In the genomic region with DNA sequence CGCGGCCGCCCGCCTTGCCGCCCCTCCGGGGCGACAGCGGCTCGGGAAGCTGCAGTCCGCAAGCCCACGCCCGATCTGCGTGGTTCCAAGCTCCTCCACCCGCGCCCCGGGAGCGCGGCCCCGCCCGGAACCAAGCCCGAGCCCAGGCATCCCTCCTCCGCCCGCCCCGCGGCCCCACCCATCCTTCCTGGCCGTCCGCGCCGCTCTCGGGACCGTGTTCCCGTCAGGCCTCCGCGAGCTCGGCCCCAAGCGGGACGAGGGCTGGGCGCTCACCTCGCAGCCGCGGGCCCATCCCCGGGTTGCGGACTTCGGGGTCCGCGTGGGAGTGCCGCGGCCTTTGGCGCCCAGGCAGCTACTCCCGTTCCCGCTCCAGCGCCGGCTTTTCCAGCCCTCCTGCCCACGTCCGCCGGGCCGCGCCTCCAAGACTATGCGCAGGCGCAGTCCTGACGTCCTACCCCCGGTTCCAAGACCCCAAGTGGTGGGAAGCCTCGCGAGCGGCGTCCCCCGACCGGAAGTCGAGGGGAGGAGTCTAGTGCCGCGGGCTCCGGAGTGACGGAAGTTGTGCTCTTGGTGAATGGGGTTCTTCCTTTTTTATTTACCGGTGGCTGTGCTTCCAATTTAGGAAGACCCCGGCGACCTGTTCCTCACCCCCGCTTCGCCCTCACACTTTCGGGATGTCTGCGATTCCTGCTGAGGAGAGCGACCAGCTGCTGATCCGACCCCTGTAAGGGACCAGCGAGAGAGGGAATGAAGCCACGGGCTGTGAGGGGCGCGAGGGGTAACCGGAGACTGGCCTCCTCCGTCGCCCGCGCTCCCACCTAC, we compare ENCODE assay signal across 1 cellular context.
A peak's percentile ranks its signal among the peaks of the same experiment; 100 is the strongest.
TF ChIP-seq lines count a peak whose summit lies in the region.

CPSF3 (plus strand) TSS at position 555 of the 822 bp plus-strand sequence; CDS start at position 675, 120 bp downstream.
ITGB1BP1 (minus strand) TSS at position 429 of the 822 bp plus-strand sequence. CDS start 4,831 bp downstream, outside the sequence.

TF ChIP-seq in HepG2, 621 proteins besides CTCF, POLR2A, EP300 and RAD21 (continued from another document and continues in another):
- TF ChIP-seq CSRNP2 (CRISPR knock-in tag; conservative IDR thresholded peaks at IDR 0.05; ENCODE audit: low read depth) (peak; percentile 87; the same call in 1 of the 2 replicates), TRIM22 (IDR thresholded peaks at IDR 0.05) (no peak), PITX1 (CRISPR knock-in tag; IDR thresholded peaks at IDR 0.05) (no peak; the same call in 1 of the 2 replicates), TAF15 (IDR thresholded peaks at IDR 0.05; ENCODE audit: low read depth, low read length, poor library complexity, severe bottlenecking) (no peak), DMAP1 (CRISPR knock-in tag; IDR thresholded peaks at IDR 0.05) (peak; percentile 92), ESRRA (CRISPR knock-in tag; IDR thresholded peaks at IDR 0.05; ENCODE audit: low read depth) (peak; percentile 79), TFDP1 (CRISPR knock-in tag; IDR thresholded peaks at IDR 0.05; ENCODE audit: borderline replicate concordance) (peak; percentile 86), THRA (CRISPR knock-in tag; IDR thresholded peaks at IDR 0.05; ENCODE audit: borderline replicate concordance) (0 out of 2 replicates have a peak, but pooled peaks have one; percentile 8), ZNF17 (CRISPR knock-in tag; IDR thresholded peaks at IDR 0.05) (no peak), NFYC (CRISPR knock-in tag; IDR thresholded peaks at IDR 0.05) (peak; percentile 47), NFATC3 (CRISPR knock-in tag; IDR thresholded peaks at IDR 0.05) (peak; percentile 94), HNRNPH1 (optimal IDR thresholded peaks at IDR 0.05; ENCODE audit: low read depth, low read length) (no peak), FOXC1 (CRISPR knock-in tag; IDR thresholded peaks at IDR 0.05; ENCODE audit: borderline replicate concordance) (peak; percentile 87; the same call in 1 of the 2 replicates), NRL (CRISPR knock-in tag; IDR thresholded peaks at IDR 0.05; ENCODE audit: borderline replicate concordance) (peak; percentile 17; the same call in 1 of the 2 replicates), NFKBIZ (CRISPR knock-in tag; IDR thresholded peaks at IDR 0.05) (peak; percentile 67; the same call in 1 of the 2 replicates), ZMYM2 (CRISPR knock-in tag; IDR thresholded peaks at IDR 0.05) (no peak), ZNF383 (CRISPR knock-in tag; IDR thresholded peaks at IDR 0.05; ENCODE audit: borderline replicate concordance) (no peak), BRD4 (CRISPR knock-in tag; IDR thresholded peaks at IDR 0.05) (peak; percentile 27; the same call in 1 of the 2 replicates), CREB1 (IDR thresholded peaks at IDR 0.05) (peak; percentile 78), CREB1 (CRISPR knock-in tag; IDR thresholded peaks at IDR 0.05) (peak; percentile 60; the same call in 1 of the 2 replicates), CBFB (CRISPR knock-in tag; IDR thresholded peaks at IDR 0.05) (peak; percentile 85), TEAD2 (CRISPR knock-in tag; IDR thresholded peaks at IDR 0.05) (no peak), XBP1 (CRISPR knock-in tag; IDR thresholded peaks at IDR 0.05) (no peak), REPIN1 (CRISPR knock-in tag; IDR thresholded peaks at IDR 0.05; ENCODE audit: borderline replicate concordance, low read depth) (peak; percentile 76; the same call in 1 of the 2 replicates), ZBTB39 (CRISPR knock-in tag; IDR thresholded peaks at IDR 0.05) (no peak; the same call in 1 of the 2 replicates), KLF9 (CRISPR knock-in tag; IDR thresholded peaks at IDR 0.05; ENCODE audit: low read depth) (no peak)
- TF ChIP-seq, protein P1, sequence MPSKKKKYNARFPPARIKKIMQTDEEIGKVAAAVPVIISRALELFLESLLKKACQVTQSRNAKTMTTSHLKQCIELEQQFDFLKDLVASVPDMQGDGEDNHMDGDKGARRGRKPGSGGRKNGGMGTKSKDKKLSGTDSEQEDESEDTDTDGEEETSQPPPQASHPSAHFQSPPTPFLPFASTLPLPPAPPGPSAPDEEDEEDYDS (CRISPR knock-in tag; IDR thresholded peaks at IDR 0.05) = peak; percentile 74
- TF ChIP-seq, protein P2, sequence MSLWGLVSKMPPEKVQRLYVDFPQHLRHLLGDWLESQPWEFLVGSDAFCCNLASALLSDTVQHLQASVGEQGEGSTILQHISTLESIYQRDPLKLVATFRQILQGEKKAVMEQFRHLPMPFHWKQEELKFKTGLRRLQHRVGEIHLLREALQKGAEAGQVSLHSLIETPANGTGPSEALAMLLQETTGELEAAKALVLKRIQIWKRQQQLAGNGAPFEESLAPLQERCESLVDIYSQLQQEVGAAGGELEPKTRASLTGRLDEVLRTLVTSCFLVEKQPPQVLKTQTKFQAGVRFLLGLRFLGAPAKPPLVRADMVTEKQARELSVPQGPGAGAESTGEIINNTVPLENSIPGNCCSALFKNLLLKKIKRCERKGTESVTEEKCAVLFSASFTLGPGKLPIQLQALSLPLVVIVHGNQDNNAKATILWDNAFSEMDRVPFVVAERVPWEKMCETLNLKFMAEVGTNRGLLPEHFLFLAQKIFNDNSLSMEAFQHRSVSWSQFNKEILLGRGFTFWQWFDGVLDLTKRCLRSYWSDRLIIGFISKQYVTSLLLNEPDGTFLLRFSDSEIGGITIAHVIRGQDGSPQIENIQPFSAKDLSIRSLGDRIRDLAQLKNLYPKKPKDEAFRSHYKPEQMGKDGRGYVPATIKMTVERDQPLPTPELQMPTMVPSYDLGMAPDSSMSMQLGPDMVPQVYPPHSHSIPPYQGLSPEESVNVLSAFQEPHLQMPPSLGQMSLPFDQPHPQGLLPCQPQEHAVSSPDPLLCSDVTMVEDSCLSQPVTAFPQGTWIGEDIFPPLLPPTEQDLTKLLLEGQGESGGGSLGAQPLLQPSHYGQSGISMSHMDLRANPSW (CRISPR knock-in tag; IDR thresholded peaks at IDR 0.05; ENCODE audit: borderline replicate concordance) = peak; percentile 34; the same call in 1 of the 2 replicates
- TF ChIP-seq, protein P3, sequence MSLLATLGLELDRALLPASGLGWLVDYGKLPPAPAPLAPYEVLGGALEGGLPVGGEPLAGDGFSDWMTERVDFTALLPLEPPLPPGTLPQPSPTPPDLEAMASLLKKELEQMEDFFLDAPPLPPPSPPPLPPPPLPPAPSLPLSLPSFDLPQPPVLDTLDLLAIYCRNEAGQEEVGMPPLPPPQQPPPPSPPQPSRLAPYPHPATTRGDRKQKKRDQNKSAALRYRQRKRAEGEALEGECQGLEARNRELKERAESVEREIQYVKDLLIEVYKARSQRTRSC (CRISPR knock-in tag; IDR thresholded peaks at IDR 0.05; ENCODE audit: low read depth) = no peak; the same call in 1 of the 2 replicates
- TF ChIP-seq, protein P4, sequence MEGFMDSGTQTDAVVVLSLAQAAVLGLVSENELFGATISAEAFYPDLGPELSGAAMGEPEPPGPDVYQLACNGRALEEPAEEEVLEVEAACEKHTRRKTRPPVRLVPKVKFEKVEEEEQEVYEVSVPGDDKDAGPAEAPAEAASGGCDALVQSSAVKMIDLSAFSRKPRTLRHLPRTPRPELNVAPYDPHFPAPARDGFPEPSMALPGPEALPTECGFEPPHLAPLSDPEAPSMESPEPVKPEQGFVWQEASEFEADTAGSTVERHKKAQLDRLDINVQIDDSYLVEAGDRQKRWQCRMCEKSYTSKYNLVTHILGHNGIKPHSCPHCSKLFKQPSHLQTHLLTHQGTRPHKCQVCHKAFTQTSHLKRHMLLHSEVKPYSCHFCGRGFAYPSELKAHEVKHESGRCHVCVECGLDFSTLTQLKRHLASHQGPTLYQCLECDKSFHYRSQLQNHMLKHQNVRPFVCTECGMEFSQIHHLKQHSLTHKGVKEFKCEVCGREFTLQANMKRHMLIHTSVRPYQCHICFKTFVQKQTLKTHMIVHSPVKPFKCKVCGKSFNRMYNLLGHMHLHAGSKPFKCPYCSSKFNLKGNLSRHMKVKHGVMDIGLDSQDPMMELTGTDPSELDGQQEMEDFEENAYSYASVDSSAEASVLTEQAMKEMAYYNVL (CRISPR knock-in tag; IDR thresholded peaks at IDR 0.05; ENCODE audit: borderline replicate concordance) = no peak; the same call in 1 of the 2 replicates
- TF ChIP-seq, protein P5, sequence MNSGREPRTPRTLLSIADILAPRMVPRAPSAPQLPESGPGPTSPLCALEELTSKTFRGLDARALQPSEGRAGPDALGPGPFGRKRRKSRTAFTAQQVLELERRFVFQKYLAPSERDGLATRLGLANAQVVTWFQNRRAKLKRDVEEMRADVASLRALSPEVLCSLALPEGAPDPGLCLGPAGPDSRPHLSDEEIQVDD (CRISPR knock-in tag; IDR thresholded peaks at IDR 0.05; ENCODE audit: borderline replicate concordance) = no peak
- TF ChIP-seq, protein P6, sequence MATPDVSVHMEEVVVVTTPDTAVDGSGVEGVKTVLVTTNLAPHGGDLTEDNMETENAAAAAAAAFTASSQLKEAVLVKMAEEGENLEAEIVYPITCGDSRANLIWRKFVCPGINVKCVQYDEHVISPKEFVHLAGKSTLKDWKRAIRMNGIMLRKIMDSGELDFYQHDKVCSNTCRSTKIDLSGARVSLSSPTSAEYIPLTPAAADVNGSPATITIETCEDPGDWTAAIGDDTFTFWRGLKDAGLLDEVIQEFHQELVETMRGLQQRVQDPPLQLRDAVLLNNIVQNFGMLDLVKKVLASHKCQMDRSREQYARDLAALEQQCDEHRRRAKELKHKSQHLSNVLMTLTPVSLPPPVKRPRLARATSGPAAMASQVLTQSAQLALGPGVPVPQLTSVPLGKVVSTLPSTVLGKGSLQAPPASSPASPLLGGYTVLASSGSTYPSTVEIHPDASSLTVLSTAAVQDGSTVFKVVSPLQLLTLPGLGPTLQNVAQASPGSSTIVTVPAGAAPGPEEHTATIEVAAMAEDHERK (CRISPR knock-in tag; IDR thresholded peaks at IDR 0.05; ENCODE audit: low read depth) = peak; percentile 71; the same call in 1 of the 2 replicates
- TF ChIP-seq, protein P7, sequence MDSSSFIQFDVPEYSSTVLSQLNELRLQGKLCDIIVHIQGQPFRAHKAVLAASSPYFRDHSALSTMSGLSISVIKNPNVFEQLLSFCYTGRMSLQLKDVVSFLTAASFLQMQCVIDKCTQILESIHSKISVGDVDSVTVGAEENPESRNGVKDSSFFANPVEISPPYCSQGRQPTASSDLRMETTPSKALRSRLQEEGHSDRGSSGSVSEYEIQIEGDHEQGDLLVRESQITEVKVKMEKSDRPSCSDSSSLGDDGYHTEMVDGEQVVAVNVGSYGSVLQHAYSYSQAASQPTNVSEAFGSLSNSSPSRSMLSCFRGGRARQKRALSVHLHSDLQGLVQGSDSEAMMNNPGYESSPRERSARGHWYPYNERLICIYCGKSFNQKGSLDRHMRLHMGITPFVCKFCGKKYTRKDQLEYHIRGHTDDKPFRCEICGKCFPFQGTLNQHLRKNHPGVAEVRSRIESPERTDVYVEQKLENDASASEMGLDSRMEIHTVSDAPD (CRISPR knock-in tag; IDR thresholded peaks at IDR 0.05) = no peak
